8 cellular contexts compared by ENCODE assay signal in the genomic region with DNA sequence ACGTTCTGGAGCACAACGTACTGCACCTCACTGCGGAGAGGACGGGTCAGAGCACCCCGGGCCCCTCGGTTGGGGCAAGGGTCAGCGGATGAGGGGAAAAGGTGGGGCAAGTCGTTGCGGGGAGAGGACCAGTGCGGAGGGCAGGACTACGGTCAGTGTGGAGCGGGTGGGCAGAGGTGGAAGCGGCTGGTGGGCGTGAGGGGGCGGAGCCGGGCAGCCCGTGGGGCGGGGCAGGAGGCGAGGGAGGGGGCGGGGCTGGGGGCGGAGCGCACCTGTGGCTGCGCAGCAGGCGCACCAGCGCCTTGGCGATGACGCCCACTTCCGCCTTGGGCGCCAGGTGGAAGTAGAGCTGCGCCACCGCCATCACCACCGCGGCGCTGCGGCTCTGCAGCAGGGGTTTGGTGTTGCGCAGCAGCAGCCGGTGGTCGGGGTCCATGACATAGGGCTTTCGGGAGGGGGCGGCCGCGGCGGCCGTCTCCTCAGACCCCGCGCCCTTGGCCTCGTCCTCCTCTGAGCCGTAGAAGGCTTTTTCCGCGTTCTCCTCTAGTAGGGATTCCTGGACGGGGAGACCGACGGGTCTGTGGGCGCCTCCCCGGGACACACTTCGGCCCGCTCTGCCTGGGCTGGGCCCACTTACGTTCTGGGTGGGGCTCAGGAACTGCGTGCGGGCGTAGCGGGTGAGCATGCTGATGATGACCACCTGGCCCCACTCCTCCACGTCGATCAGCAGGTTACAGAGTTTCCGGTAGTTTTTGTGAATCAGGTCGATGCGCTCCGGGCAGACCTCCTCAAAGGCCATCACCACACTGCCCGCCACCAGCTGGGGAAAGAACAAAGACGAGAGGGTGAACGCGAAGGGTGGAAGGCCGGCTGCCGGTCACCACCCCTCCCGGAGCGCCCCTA. TPM values are rescaled to one million over a fixed set of nuclear protein-coding genes. Genes with fewer than 3 reads are reported as not detected.
A peak's percentile ranks its signal among the peaks of the same experiment; 100 is the strongest.
DNase-seq lines count a peak whose midpoint lies in the region; ATAC-seq and TF ChIP-seq lines count a peak whose summit lies in the region.

No MANE protein-coding gene starts in this region.

- H3K4me3 ChIP-seq in tibial nerve = peak overlapping the region in 2 of 4 donors; percentile 11 to 48

- ATAC-seq in HG02798 (IDR thresholded peaks at IDR 0.05; ENCODE audit: poor library complexity, unreplicated experiment) = peak; percentile 76

- no peaks in the 10 kb centered on the region for H3K36me3 ChIP-seq in tibial nerve

- 2 to 6% methylated on average over 42 to 57 of the region's 76 CpGs for WGBS in tibial nerve, 2 donors

- H3K27me3 ChIP-seq in tibial nerve = peaks cover 0 to 38% of the 10 kb centered on the region in 2 donors

- peak; percentile 88 for DNase-seq in GM13977 (ENCODE audit: low spot score)
- DNase-seq in NCI-H69 (lab: John Stamatoyannopoulos, UW) = peak; percentile 88
- DNase-seq in activated T-helper 9 cell treated with anti-CD3 and anti-CD28 coated beads, Interleukin-2, amount 50 U/mL, for 16 hours (ENCODE audit: low read depth) = peak; percentile 66
- peak; percentile 92 for DNase-seq in islet precursor cell
- peak; percentile 78 to 85 for DNase-seq in stimulated activated CD4-positive, alpha-beta T cell treated with anti-CD3 and anti-CD28 coated beads, Interleukin-4, amount 100 ng/mL, for 4 hours
- no peak for DNase-seq in SHP77 (lab: John Stamatoyannopoulos, UW)
- DNase-seq in tibial nerve (ENCODE audit: low spot score in 2 of 2) = no peak

- H3K27ac ChIP-seq in tibial nerve = peak overlapping the region in 1 of 4 donors; percentile 67

- peak; percentile 29 for TF ChIP-seq CTCF in GM13977 (IDR thresholded peaks at IDR 0.05; ENCODE audit: extremely low read depth, insufficient read depth, missing control alignments)
- TF ChIP-seq CTCF in tibial nerve (IDR thresholded peaks at IDR 0.05) = no peak

- no peaks in the 10 kb centered on the region for H3K9me3 ChIP-seq in tibial nerve

- H3K4me1 ChIP-seq in tibial nerve = peaks cover 0 to 6% (median 3%) of the 10 kb centered on the region in 4 donors

- TF ChIP-seq POLR2A in tibial nerve (IDR thresholded peaks at IDR 0.05) = no peak

- TF ChIP-seq EP300 in tibial nerve (IDR thresholded peaks at IDR 0.05) = no peak

- in situ Hi-C loops in GM13977 (cut with MboI; ENCODE audit: low pct_unique_long_range_greater_than_20kb, low sequenced_read_pairs, unreplicated experiment) = no loop called here

RNA-seq across cellular contexts. Expression of gene AP3B2, which starts 29.2 kb away (rescaled TPM):
- total RNA-seq in tibial nerve = 10 to 100 TPM in 1 of 4 donors, 1 to 10 TPM in 1, under 1 TPM in 2; 0.59 to 14.2 (median 1.1) TPM

RNA-seq across cellular contexts. Expression of gene CPEB1, which starts 33.3 kb away (rescaled TPM):
- total RNA-seq in tibial nerve = 10 to 100 TPM; 16.2 to 29.5 (median 23.0) TPM

Comparison
In these comparisons a context has a peak if more than half of its experiments do, and no peak if none do; other contexts are left out.
1. DNase-seq: peak in GM13977 (single experiment), NCI-H69 (single experiment), activated T-helper 9 cell treated with anti-CD3 and anti-CD28 coated beads, Interleukin-2, amount 50 U/mL, for 16 hours (single experiment), islet precursor cell (single experiment) and stimulated activated CD4-positive, alpha-beta T cell treated with anti-CD3 and anti-CD28 coated beads, Interleukin-4, amount 100 ng/mL, for 4 hours (2 of 2); none in SHP77 (0 of 2) and tibial nerve (0 of 2).